ENCODE assay signal across 8 cellular contexts in the genomic region with DNA sequence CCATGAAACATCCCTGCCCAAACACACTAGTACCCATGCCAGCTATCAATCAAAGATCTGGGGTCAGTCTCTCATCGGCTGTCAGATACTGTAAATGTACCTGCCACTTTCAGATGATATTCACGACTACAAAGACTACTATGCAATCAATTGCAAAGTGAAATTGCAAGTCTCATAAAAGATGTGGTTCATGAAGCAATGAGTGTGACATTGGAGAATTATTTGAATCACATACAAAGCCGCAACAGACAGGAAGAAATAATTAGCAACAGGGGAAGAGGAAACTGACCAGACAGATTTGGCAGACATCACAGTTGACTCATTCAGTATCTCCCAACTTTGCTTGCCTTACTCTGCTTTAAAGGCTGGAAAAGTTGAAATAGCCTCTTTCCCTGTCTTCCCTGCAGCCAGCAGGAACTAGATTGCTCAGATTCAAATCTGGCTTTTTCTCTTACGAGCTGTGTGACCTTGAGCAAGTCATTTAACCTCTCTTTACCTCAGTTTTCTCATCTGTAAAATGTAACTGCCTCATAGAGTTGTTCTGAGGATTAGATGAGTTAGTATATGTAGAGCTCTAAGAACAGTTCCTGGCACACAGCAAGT.
A peak's percentile ranks its signal among the peaks of the same experiment; 100 is the strongest.
DNase-seq lines count a peak whose midpoint lies in the region; ATAC-seq, FAIRE-seq and TF ChIP-seq lines count a peak whose summit lies in the region.

No MANE protein-coding gene starts in this region.

- DNase-seq in BJ (ENCODE audit: low read depth) (peak; percentile 97), NCI-H226 (peak; percentile 85), COLO668 (lab: John Stamatoyannopoulos, UW; ENCODE audit: unreplicated experiment) (no peak), GM12892 (ENCODE audit: insufficient read length) (no peak), NCI-H1694 (lab: John Stamatoyannopoulos, UW) (no peak), activated T-cell treated with anti-CD3 and anti-CD28 coated beads for 4 hours (no peak)

- no peaks in the 10 kb centered on the region for H3K27me3 ChIP-seq in BJ (ENCODE audit: control insufficient read depth, insufficient read depth, low read length)

- no peak for FAIRE-seq in GM12892 (lab: Jason Lieb, UNC)

- ATAC-seq in GM21529 (IDR thresholded peaks at IDR 0.05; ENCODE audit: unreplicated experiment) (peak; percentile 48), esophagus mucosa (peak; percentile 63)

- CTCF ChIA-PET in BJ (lab: Yijun Ruan, JAX), result interaction anchor here (1.1 kb wide), 1 partner anchor 26 kb away, joined by 4 read pairs; no protein-coding TSS in a partner anchor

- no peaks in the 10 kb centered on the region for H3K36me3 ChIP-seq in BJ (ENCODE audit: control insufficient read depth, insufficient read depth, low read length)

- TF ChIP-seq POLR2A in GM12892 (IDR thresholded peaks at IDR 0.05; ENCODE audit: low read depth, low read length), result no peak

- no peak overlapping the region for H3K4me3 ChIP-seq in BJ (ENCODE audit: low read depth, low read length)

- POLR2A ChIA-PET in BJ (lab: Charles Lee), result no interaction called here

- TF ChIP-seq CTCF in BJ (IDR thresholded peaks at IDR 0.05; ENCODE audit: insufficient read depth, low read depth, low read length), result no peak

Comparison
In these comparisons a context has a peak if more than half of its experiments do, and no peak if none do; other contexts are left out.
1. DNase-seq: peak in BJ (single experiment) and NCI-H226 (single experiment); none in COLO668 (single experiment), GM12892 (single experiment), NCI-H1694 (single experiment) and activated T-cell treated with anti-CD3 and anti-CD28 coated beads for 4 hours (single experiment).